ENCODE assay signal across 16 cellular contexts in the genomic region with DNA sequence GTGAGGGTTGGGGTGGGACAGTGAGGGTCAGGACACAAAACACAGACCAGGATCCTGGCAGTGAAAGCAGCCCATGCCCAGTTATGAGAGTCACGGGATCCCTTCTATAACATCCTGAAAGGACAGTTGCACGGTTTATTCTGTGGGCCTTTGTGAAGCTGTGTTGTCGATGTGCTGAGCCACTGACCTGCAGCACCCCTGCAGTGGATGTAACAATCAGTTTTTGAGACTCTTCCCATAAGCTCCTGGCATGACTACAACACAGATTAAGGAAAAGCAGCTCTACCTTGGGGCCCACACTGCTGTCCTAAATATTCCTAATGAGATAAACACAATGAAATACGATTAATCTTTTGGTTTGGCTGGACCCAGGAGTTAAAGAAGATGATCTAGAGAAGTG. TPM values are rescaled to one million over a fixed set of nuclear protein-coding genes. Genes with fewer than 3 reads are reported as not detected.
DNase-seq lines count a peak whose midpoint lies in the region; ATAC-seq and TF ChIP-seq lines count a peak whose summit lies in the region.
"Had no signal": no experiment of that assay in that cellular context is flagged by ENCODE, and none has a peak within 500 bp of the region (broad histone marks: within the 10 kb centered on the region; RNA-seq: fewer than 3 reads in every experiment).

No MANE protein-coding gene starts in this region.

- H3K27ac ChIP-seq in BLaER1 (no peak overlapping the region), Panc1 (ENCODE audit: low read length) (peak overlapping the region; percentile 93), esophagus squamous epithelium (peak overlapping the region in 3 of 4 donors; percentile 11 to 95 (median 91)), mesendoderm (ENCODE audit: low read depth, low read length) (no peak overlapping the region), psoas muscle (no peak overlapping the region)
- H3K27ac ChIP-seq: gastrocnemius medialis, SJCRH30, uterus had no signal

- H3K23ac ChIP-seq in mesendoderm (ENCODE audit: low read length): no peak overlapping the region

- no peaks in the 10 kb centered on the region for H3K27me3 Mint-ChIP-seq in osteocyte (ENCODE audit: unreplicated experiment)
- H3K27me3 Mint-ChIP-seq in stimulated activated memory B cell treated with anti-CD40 and anti-IgM and Interleukin-4, amounts not matched to agents 10 μg/mL and 1 μg/mL and 100 μg/mL, for 72 hours: no peaks in the 10 kb centered on the region

- no peak overlapping the region for H3K18ac ChIP-seq in mesendoderm (ENCODE audit: low read length)

- BruUV-seq in Panc1 (replicated peaks; lab: Mats Ljungman, UMichigan): no TSS peak

- POLR2A ChIA-PET in Panc1 (lab: Charles Lee): no interaction called here

- H2AK5ac ChIP-seq in mesendoderm (ENCODE audit: low read length): no peak overlapping the region

- H3K4ac ChIP-seq in mesendoderm (ENCODE audit: low read depth, low read length): no peak overlapping the region

- no peak overlapping the region for H4K8ac ChIP-seq in mesendoderm (ENCODE audit: low read depth, low read length)

- intact Hi-C loops in Panc1 (cut with micrococcal nuclease; ENCODE audit: unreplicated experiment): no loop called here
- intact Hi-C loops in esophagus squamous epithelium (cut with DNase I): no loop called here
- intact Hi-C loops in psoas muscle (cut with DNase I): loop anchor here in 1 of 2 donors (10.0 kb wide), 1 partner anchor 443 kb away; the partner anchor contains the start of gene ZNF337

- ATAC-seq in Panc1 (no peak), psoas muscle (no peak)
- no peak for ATAC-seq in stimulated activated memory B cell treated with anti-CD40 and anti-IgM and Interleukin-4, amounts not matched to agents 10 μg/mL and 1 μg/mL and 100 μg/mL, for 72 hours
- ATAC-seq: gastrocnemius medialis had no signal

- H3K27ac Mint-ChIP-seq in osteocyte (ENCODE audit: unreplicated experiment): peak overlapping the region; percentile 69
- H3K27ac Mint-ChIP-seq in stimulated activated memory B cell treated with anti-CD40 and anti-IgM and Interleukin-4, amounts not matched to agents 10 μg/mL and 1 μg/mL and 100 μg/mL, for 72 hours: no peak overlapping the region

- H3K4me3 Mint-ChIP-seq in osteocyte (ENCODE audit: unreplicated experiment): peak overlapping the region; percentile 94
- H3K4me3 Mint-ChIP-seq in stimulated activated memory B cell treated with anti-CD40 and anti-IgM and Interleukin-4, amounts not matched to agents 10 μg/mL and 1 μg/mL and 100 μg/mL, for 72 hours: no peak overlapping the region
- H3K4me3 Mint-ChIP-seq: activated naive CD8-positive, alpha-beta T cell treated with anti-CD3 and anti-CD28 coated beads, Interleukin-2, amount 10 ng/mL, durations not matched to agents 7 days and 5 days had no signal

- TF ChIP-seq POLR2A in esophagus squamous epithelium (IDR thresholded peaks at IDR 0.05): no peak

- H3K36me3 ChIP-seq in BLaER1 (peaks cover 36% of the 10 kb centered on the region), Panc1 (ENCODE audit: control insufficient read depth, insufficient read depth, low read length) (peaks cover 6% of the 10 kb centered on the region), esophagus squamous epithelium (peaks cover 0 to 24% (median 0%) of the 10 kb centered on the region in 3 donors), mesendoderm (ENCODE audit: control insufficient read depth, insufficient read depth, low read length) (no peaks in the 10 kb centered on the region), psoas muscle (ENCODE audit: insufficient read depth in 1 of 2, low read depth in 1 of 2) (no peaks in the 10 kb centered on the region)
- H3K36me3 ChIP-seq: gastrocnemius medialis, SJCRH30, uterus had no signal

- H4K20me1 ChIP-seq in BLaER1: peaks cover 78% of the 10 kb centered on the region

- H2BK5ac ChIP-seq in mesendoderm (ENCODE audit: low read length): no peak overlapping the region

- in situ Hi-C loops in Panc1 (cut with HindIII; ENCODE audit: low pct_unique_long_range_greater_than_20kb, low sequenced_read_pairs): no loop called here

- H3K4me3 ChIP-seq in BLaER1 (no peak overlapping the region), Panc1 (ENCODE audit: low read depth in 2 of 2, low read length in 2 of 2) (peak overlapping the region; percentile 91 to 92), esophagus squamous epithelium (peak overlapping the region in 1 of 4 donors; percentile 87), mesendoderm (ENCODE audit: low read length) (no peak overlapping the region), psoas muscle (no peak overlapping the region)
- H3K4me3 ChIP-seq: gastrocnemius medialis, SJCRH30, uterus had no signal

- peaks cover 26% of the 10 kb centered on the region for H3K79me2 ChIP-seq in mesendoderm (ENCODE audit: control insufficient read depth, insufficient read depth, low read length)

- peaks cover 21% of the 10 kb centered on the region for H3K36me3 Mint-ChIP-seq in osteocyte (ENCODE audit: unreplicated experiment)
- no peaks in the 10 kb centered on the region for H3K36me3 Mint-ChIP-seq in stimulated activated memory B cell treated with anti-CD40 and anti-IgM and Interleukin-4, amounts not matched to agents 10 μg/mL and 1 μg/mL and 100 μg/mL, for 72 hours

- H3K9me3 ChIP-seq in BLaER1: no peaks in the 10 kb centered on the region
- H3K9me3 ChIP-seq in Panc1 (ENCODE audit: control insufficient read depth, insufficient read depth, low read depth, low read length): no peaks in the 10 kb centered on the region
- no peaks in the 10 kb centered on the region for H3K9me3 ChIP-seq in esophagus squamous epithelium
- H3K9me3 ChIP-seq in psoas muscle: no peaks in the 10 kb centered on the region
- H3K9me3 ChIP-seq: gastrocnemius medialis, SJCRH30, uterus had no signal

- H3K4me2 ChIP-seq in BLaER1 (peak overlapping the region; percentile 49; the same call in 1 of the 2 replicates), mesendoderm (ENCODE audit: low read length) (no peak overlapping the region)

- H3K27me3 ChIP-seq in BLaER1 (peaks cover 7% of the 10 kb centered on the region; the same call in 1 of the 2 replicates), Panc1 (ENCODE audit: control insufficient read depth, insufficient read depth, low read length) (no peaks in the 10 kb centered on the region), esophagus squamous epithelium (no peaks in the 10 kb centered on the region), mesendoderm (ENCODE audit: insufficient read depth, low read length, poor library complexity) (no peaks in the 10 kb centered on the region), psoas muscle (ENCODE audit: insufficient read depth in 3 of 3, low read length in 2 of 3) (no peaks in the 10 kb centered on the region)
- H3K27me3 ChIP-seq: gastrocnemius medialis, SJCRH30, uterus had no signal

- H3K79me1 ChIP-seq in mesendoderm (ENCODE audit: low read length): peaks cover 29% of the 10 kb centered on the region

- peaks cover 70% of the 10 kb centered on the region for H3K4me1 Mint-ChIP-seq in osteocyte (ENCODE audit: unreplicated experiment)
- peaks cover 25% of the 10 kb centered on the region for H3K4me1 Mint-ChIP-seq in stimulated activated memory B cell treated with anti-CD40 and anti-IgM and Interleukin-4, amounts not matched to agents 10 μg/mL and 1 μg/mL and 100 μg/mL, for 72 hours

- no peak overlapping the region for H3K9ac ChIP-seq in BLaER1
- H3K9ac ChIP-seq in mesendoderm (ENCODE audit: low read length): no peak overlapping the region

- H2BK120ac ChIP-seq in mesendoderm (ENCODE audit: low read depth, low read length): no peak overlapping the region

- 64 to 81% methylated on average over 4 of the region's 4 CpGs for WGBS in esophagus squamous epithelium, 2 donors
- no CpG with 5 or more reads among the region's 4 CpGs for WGBS in mesendoderm (ENCODE audit: extremely low coverage, insufficient coverage, low lambda C conversion rate)
- 70 to 85% (median 74%) methylated on average over 4 of the region's 4 CpGs for WGBS in psoas muscle, 3 donors

- CTCF ChIA-PET in Panc1 (lab: Charles Lee): no interaction called here

- peaks cover 88% of the 10 kb centered on the region for H3K4me1 ChIP-seq in BLaER1
- H3K4me1 ChIP-seq in Panc1 (ENCODE audit: control insufficient read depth, insufficient read depth, low read length): peaks cover 59% of the 10 kb centered on the region
- peaks cover 9 to 94% (median 52%) of the 10 kb centered on the region in 3 donors for H3K4me1 ChIP-seq in esophagus squamous epithelium
- H3K4me1 ChIP-seq in mesendoderm (ENCODE audit: control insufficient read depth, low read depth, low read length): peaks cover 4% of the 10 kb centered on the region
- peaks cover 39% of the 10 kb centered on the region for H3K4me1 ChIP-seq in psoas muscle

- TF ChIP-seq CTCF in Panc1 (IDR thresholded peaks at IDR 0.05) (no peak), esophagus squamous epithelium (IDR thresholded peaks at IDR 0.05) (no peak), osteocyte (IDR thresholded peaks at IDR 0.05) (no peak), psoas muscle (IDR thresholded peaks at IDR 0.05) (no peak)

- no peaks in the 10 kb centered on the region for H3K9me3 Mint-ChIP-seq in osteocyte (ENCODE audit: unreplicated experiment)
- no peaks in the 10 kb centered on the region for H3K9me3 Mint-ChIP-seq in stimulated activated memory B cell treated with anti-CD40 and anti-IgM and Interleukin-4, amounts not matched to agents 10 μg/mL and 1 μg/mL and 100 μg/mL, for 72 hours
- H3K9me3 Mint-ChIP-seq: activated naive CD8-positive, alpha-beta T cell treated with anti-CD3 and anti-CD28 coated beads, Interleukin-2, amount 10 ng/mL, durations not matched to agents 7 days and 5 days had no signal

- no peak overlapping the region for H4K5ac ChIP-seq in mesendoderm (ENCODE audit: low read length)

- no peak overlapping the region for H3K56ac ChIP-seq in mesendoderm (ENCODE audit: low read length)

- DNase-seq in Panc1 (ENCODE audit: low read depth, low spot score): no peak
- no peak for DNase-seq in esophagus squamous epithelium (lab: John Stamatoyannopoulos, UW)
- DNase-seq in osteocyte (ENCODE audit: extremely low spot score, unreplicated experiment): no peak
- DNase-seq in activated naive CD4-positive, alpha-beta T cell treated with Interleukin-2 at 50 U/mL for 16 hours: no peak
- no peak for DNase-seq in mesendoderm
- no peak for DNase-seq in psoas muscle
- DNase-seq: activated CD8-positive, alpha-beta memory T cell treated with anti-CD3 and anti-CD28 coated beads, Interleukin-2, amount 50 U/mL, for 4 hours; activated naive CD8-positive, alpha-beta T cell treated with anti-CD3 and anti-CD28 coated beads, Interleukin-2, amount 10 ng/mL, durations not matched to agents 7 days and 5 days; AML-193; gastrocnemius medialis; NCI-H1436; SJCRH30; stimulated activated CD4-positive, alpha-beta T cell treated with anti-CD3 and anti-CD28 coated beads, Interleukin-12 subunit alpha, Interleukin-12 subunit beta, amount 100 ng/mL, for 4 hours; uterus had no signal

- no peak overlapping the region for H2BK15ac ChIP-seq in mesendoderm (replicated peaks; ENCODE audit: low read depth)

RNA-seq across cellular contexts. Expression of gene PYGB, which starts 3.7 kb away (rescaled TPM):
- total RNA-seq in Panc1 (2021; ENCODE audit: unreplicated experiment): 220 TPM
- polyA plus RNA-seq in Panc1 (2012; ENCODE audit: insufficient read length): 308 TPM
- total RNA-seq in esophagus squamous epithelium: 100 to 1,000 TPM in 2 of 4 donors, 10 to 100 TPM in 2; 70.8 to 127 (median 95.6) TPM
- total RNA-seq in osteocyte: 234 and 251 TPM in 2 replicates
- 24.7 TPM for polyA plus RNA-seq in mesendoderm (2013, experiment 1 of 2)
- 24.4 TPM for polyA plus RNA-seq in mesendoderm (2013, experiment 2 of 2)
- 10 to 100 TPM in 2 of 4 donors, 1 to 10 TPM in 2; 7.8 to 22.3 (median 10.6) TPM for total RNA-seq in psoas muscle
- polyA plus RNA-seq in psoas muscle: 1 to 10 TPM; 4.9 to 9.5 (median 8.6) TPM

RNA-seq across cellular contexts. Expression of gene ENTPD6, which starts 56.0 kb away (rescaled TPM):
- 108 TPM for total RNA-seq in Panc1 (2021; ENCODE audit: unreplicated experiment)
- 99.8 TPM for polyA plus RNA-seq in Panc1 (2012; ENCODE audit: insufficient read length)
- total RNA-seq in esophagus squamous epithelium: 10 to 100 TPM; 26.5 to 48.4 (median 40.2) TPM
- 62.0 and 62.5 TPM in 2 replicates for total RNA-seq in osteocyte
- polyA plus RNA-seq in mesendoderm (2013, experiment 1 of 2): 25.3 TPM
- 26.1 TPM for polyA plus RNA-seq in mesendoderm (2013, experiment 2 of 2)
- total RNA-seq in psoas muscle: 10 to 100 TPM; 28.7 to 42.1 (median 34.6) TPM
- 10 to 100 TPM; 38.9 to 65.3 (median 50.5) TPM for polyA plus RNA-seq in psoas muscle

Comparison
In these comparisons a context has a peak if more than half of its experiments do, and no peak if none do; other contexts are left out.
1. H3K27ac ChIP-seq: peak in Panc1 (single experiment) and esophagus squamous epithelium (3 of 4); none in BLaER1 (single experiment), mesendoderm (single experiment) and psoas muscle (single experiment).
2. H3K4me3 ChIP-seq: peak in Panc1 (2 of 2); none in BLaER1 (single experiment), mesendoderm (single experiment) and psoas muscle (single experiment).